Comparison of ENCODE assay signal across 19 cellular contexts in genomic region chr11:35799655-35800054, GRCh38.
DNase-seq lines count a peak whose midpoint lies in the region; ATAC-seq and TF ChIP-seq lines count a peak whose summit lies in the region.
"Had no signal": no experiment of that assay in that cellular context is flagged by ENCODE, and none has a peak within 500 bp of the region (broad histone marks: within the 10 kb centered on the region; RNA-seq: fewer than 3 reads in every experiment).

No MANE protein-coding gene starts in this region.

- peaks cover 54% of the 10 kb centered on the region for H3K4me1 Mint-ChIP-seq in HFFc6 (ENCODE audit: low read depth)
- H3K4me1 Mint-ChIP-seq in mesothelial cell of epicardium = peaks cover 11% of the 10 kb centered on the region

- H3K36me3 ChIP-seq in BE2C (no peaks in the 10 kb centered on the region), upper lobe of left lung (no peaks in the 10 kb centered on the region)
- H3K36me3 ChIP-seq: left lung, vagina had no signal

- H3K4me3 Mint-ChIP-seq in HFFc6 (no peak overlapping the region), mesothelial cell of epicardium (no peak overlapping the region)
- H3K4me3 Mint-ChIP-seq: activated naive CD8-positive, alpha-beta T cell treated with anti-CD3 and anti-CD28 coated beads for 36 hours; activated T-helper 1 cell treated with anti-CD3 and anti-CD28 coated beads, Interleukin-12 subunit alpha, Interleukin-12 subunit beta, Interleukin-2, Interleukin-4 antibody, amounts not matched to agents 30 ng/mL and 10 ng/mL and 1 ng/mL, durations not matched to agents 14 hours and 24 hours and 36 hours; CD8-positive, alpha-beta T cell had no signal

- H3K9me3 ChIP-seq in BE2C (no peaks in the 10 kb centered on the region), upper lobe of left lung (no peaks in the 10 kb centered on the region)
- H3K9me3 ChIP-seq: left lung, SJCRH30, vagina had no signal

- peaks cover 1% of the 10 kb centered on the region; the same call in 1 of the 2 replicates for H3K27me3 Mint-ChIP-seq in HFFc6 (ENCODE audit: insufficient read depth)
- H3K27me3 Mint-ChIP-seq in mesothelial cell of epicardium (ENCODE audit: low read depth) = no peaks in the 10 kb centered on the region
- H3K27me3 Mint-ChIP-seq: activated naive CD8-positive, alpha-beta T cell treated with anti-CD3 and anti-CD28 coated beads for 36 hours had no signal

- no peak for DNase-seq in BE2C
- DNase-seq in HFFc6 = no peak
- no peak for DNase-seq in cardiac fibroblast (ENCODE audit: low read depth in 2 of 2)
- no peak for DNase-seq in mesothelial cell of epicardium (ENCODE audit: low spot score in 2 of 2, unreplicated experiment in 2 of 2)
- DNase-seq in G401 (ENCODE audit: low spot score) = no peak
- DNase-seq in upper lobe of left lung = no peak
- no peak for DNase-seq in activated T-cell treated with anti-CD3 and anti-CD28 coated beads, Interleukin-2, amount 50 U/mL, for 1 hour
- DNase-seq: activated CD4-positive, CD25-positive, alpha-beta regulatory T cell; activated CD8-positive, alpha-beta memory T cell treated with anti-CD3 and anti-CD28 coated beads for 24 hours; activated naive CD8-positive, alpha-beta T cell treated with anti-CD3 and anti-CD28 coated beads for 36 hours; CD8-positive, alpha-beta T cell; Kasumi-1; left lung; NCI-H1105 treated with DMSO at 0.1 percent for 48 hours; SJCRH30; T-helper 2 cell had no signal

- ATAC-seq in GM18511 (IDR thresholded peaks at IDR 0.05; ENCODE audit: unreplicated experiment) (no peak), upper lobe of left lung (ENCODE audit: low FRiP score in 2 of 2) (no peak)
- ATAC-seq: CD8-positive, alpha-beta T cell; left lung had no signal

- no peak overlapping the region for H3K27ac ChIP-seq in upper lobe of left lung
- H3K27ac ChIP-seq: left lung, SJCRH30, vagina had no signal

- TF ChIP-seq POLR2A in upper lobe of left lung (IDR thresholded peaks at IDR 0.05) = no peak

- H3K27me3 ChIP-seq in BE2C = no peaks in the 10 kb centered on the region
- no peaks in the 10 kb centered on the region for H3K27me3 ChIP-seq in upper lobe of left lung
- H3K27me3 ChIP-seq: left lung, SJCRH30, vagina had no signal

- no peak for TF ChIP-seq EP300 in upper lobe of left lung (IDR thresholded peaks at IDR 0.05)

- no peaks in the 10 kb centered on the region for H3K4me1 ChIP-seq in BE2C
- peaks cover 0 to 10% (median 2%) of the 10 kb centered on the region in 4 donors for H3K4me1 ChIP-seq in upper lobe of left lung
- H3K4me1 ChIP-seq: left lung had no signal

- H3K4me3 ChIP-seq in BE2C (ENCODE audit: low read depth, low read length) (no peak overlapping the region), cardiac fibroblast (replicated peaks in 1 of 2; ENCODE audit: low read depth in 2 of 2, low read length in 2 of 2) (no peak overlapping the region), upper lobe of left lung (no peak overlapping the region)
- H3K4me3 ChIP-seq: left lung, SJCRH30, vagina had no signal

- WGBS in upper lobe of left lung, 2 donors = 96 to 98% methylated on average over 3 of the region's 3 CpGs

- TF ChIP-seq CTCF in BE2C (IDR thresholded peaks at IDR 0.05; ENCODE audit: low read depth, low read length) = peak; percentile 27; the same call in 1 of the 2 replicates
- TF ChIP-seq CTCF in HFFc6 (IDR thresholded peaks at IDR 0.05) = peak; percentile 62
- peak; percentile 23 for TF ChIP-seq CTCF in cardiac fibroblast (IDR thresholded peaks at IDR 0.05; ENCODE audit: low read depth, low read length)
- TF ChIP-seq CTCF in mesothelial cell of epicardium (IDR thresholded peaks at IDR 0.05; ENCODE audit: unreplicated experiment) = peak; percentile 49
- peak in 1 of 6 experiments; percentile 4 for TF ChIP-seq CTCF in upper lobe of left lung (IDR thresholded peaks at IDR 0.05)

- H3K27ac Mint-ChIP-seq in HFFc6 (no peak overlapping the region), mesothelial cell of epicardium (no peak overlapping the region)
- H3K27ac Mint-ChIP-seq: activated naive CD8-positive, alpha-beta T cell treated with anti-CD3 and anti-CD28 coated beads for 36 hours; activated T-helper 1 cell treated with anti-CD3 and anti-CD28 coated beads, Interleukin-12 subunit alpha, Interleukin-12 subunit beta, Interleukin-2, Interleukin-4 antibody, amounts not matched to agents 30 ng/mL and 10 ng/mL and 1 ng/mL, durations not matched to agents 14 hours and 24 hours and 36 hours; CD8-positive, alpha-beta T cell had no signal

- in situ Hi-C loops in G401 (cut with HindIII; ENCODE audit: low sequenced_read_pairs) = no loop called here

- H3K9me3 Mint-ChIP-seq in HFFc6 = no peaks in the 10 kb centered on the region; the same call in 1 of the 2 replicates
- H3K9me3 Mint-ChIP-seq in mesothelial cell of epicardium = peaks cover 5% of the 10 kb centered on the region
- H3K9me3 Mint-ChIP-seq: activated T-helper 1 cell treated with anti-CD3 and anti-CD28 coated beads, Interleukin-12 subunit alpha, Interleukin-12 subunit beta, Interleukin-2, Interleukin-4 antibody, amounts not matched to agents 30 ng/mL and 10 ng/mL and 1 ng/mL, durations not matched to agents 14 hours and 24 hours and 36 hours; CD8-positive, alpha-beta T cell had no signal

- H3K36me3 Mint-ChIP-seq in HFFc6 (ENCODE audit: low read depth) (peaks cover 13% of the 10 kb centered on the region), mesothelial cell of epicardium (peaks cover 14% of the 10 kb centered on the region)
